Comparison of ENCODE assay signal across 9 cellular contexts in the genomic region with DNA sequence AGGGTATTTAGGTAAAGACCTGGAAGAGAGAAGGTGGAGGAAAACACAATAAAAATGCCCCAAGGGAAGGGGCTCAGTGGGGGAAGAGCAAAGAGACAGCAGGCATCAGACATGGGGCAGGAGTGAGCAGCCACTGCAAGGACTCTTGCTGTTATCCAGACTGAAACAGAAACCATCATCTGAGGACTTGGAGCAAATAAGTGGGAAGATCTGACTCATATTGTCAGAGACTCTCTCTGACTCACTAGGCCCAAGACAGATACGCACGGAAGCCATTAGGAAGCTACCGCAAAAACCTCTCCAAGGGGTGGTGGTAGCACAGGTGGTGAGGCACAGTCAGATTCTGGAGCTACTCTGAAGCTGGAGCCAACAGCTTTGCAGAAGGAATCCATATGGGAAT.
DNase-seq lines count a peak whose midpoint lies in the region; ATAC-seq and TF ChIP-seq lines count a peak whose summit lies in the region.
"Had no signal": no experiment of that assay in that cellular context is flagged by ENCODE, and none has a peak within 500 bp of the region (broad histone marks: within the 10 kb centered on the region; RNA-seq: fewer than 3 reads in every experiment).

No MANE protein-coding gene starts in this region.

- peak; percentile 82 for ATAC-seq in HG03442 (IDR thresholded peaks at IDR 0.05; ENCODE audit: unreplicated experiment)
- no peak for ATAC-seq in GM18519 (IDR thresholded peaks at IDR 0.05; ENCODE audit: low FRiP score, unreplicated experiment)

- no peak for TF ChIP-seq CTCF in adrenal gland (IDR thresholded peaks at IDR 0.05)

- H3K36me3 ChIP-seq in adrenal gland (replicated peaks in 1 of 2): no peaks in the 10 kb centered on the region

- H3K4me3 ChIP-seq in adrenal gland (no peak overlapping the region), skeletal muscle cell (ENCODE audit: low read depth, low read length) (no peak overlapping the region)

- H3K4me1 ChIP-seq in adrenal gland (replicated peaks in 1 of 2): peaks cover 5 to 11% of the 10 kb centered on the region in 2 donors

- H3K9me3 ChIP-seq in adrenal gland (replicated peaks in 1 of 3): no peaks in the 10 kb centered on the region

- no peaks in the 10 kb centered on the region for H3K27me3 ChIP-seq in adrenal gland

- peak overlapping the region in 3 of 5 donors; percentile 46 to 71 (median 60) for H3K27ac ChIP-seq in adrenal gland

- 47 to 71% (median 64%) methylated on average over 3 of the region's 3 CpGs for WGBS in adrenal gland, 4 donors

- DNase-seq in GM04504 (ENCODE audit: low read depth): peak; percentile 65
- DNase-seq in adrenal gland: peak in 6 of 7 donors; percentile 35 to 68 (median 44)
- peak; percentile 72 for DNase-seq in skeletal muscle cell (ENCODE audit: low read depth)
- DNase-seq in COR-L47 (lab: John Stamatoyannopoulos, UW): no peak
- DNase-seq in DMS 273 (lab: John Stamatoyannopoulos, UW; ENCODE audit: unreplicated experiment): no peak
- no peak for DNase-seq in NCI-H2029 (lab: John Stamatoyannopoulos, UW)
- DNase-seq: T-cell had no signal

- intact Hi-C loops in adrenal gland (cut with DNase I): loop anchor here in 1 of 2 donors (10.0 kb wide), 1 partner anchor 67 kb away; no protein-coding TSS in a partner anchor

- TF ChIP-seq POLR2A in adrenal gland (IDR thresholded peaks at IDR 0.05): peak in 1 of 2 donors; percentile 21

Comparison
In these comparisons a context has a peak if more than half of its experiments do, and no peak if none do; other contexts are left out.
1. DNase-seq: peak in GM04504 (single experiment), adrenal gland (6 of 7) and skeletal muscle cell (single experiment); none in COR-L47 (single experiment), DMS 273 (single experiment) and NCI-H2029 (single experiment).